ENCODE assay signal across 1 cellular context in genomic region chr15:73745073-73745472, GRCh38.
TF ChIP-seq lines count a peak whose summit lies in the region.

No MANE protein-coding gene starts in this region.

TF ChIP-seq in GM23338, 12 proteins besides CTCF, POLR2A, EP300 and RAD21 (continued from another document):
- TF ChIP-seq, protein P1, sequence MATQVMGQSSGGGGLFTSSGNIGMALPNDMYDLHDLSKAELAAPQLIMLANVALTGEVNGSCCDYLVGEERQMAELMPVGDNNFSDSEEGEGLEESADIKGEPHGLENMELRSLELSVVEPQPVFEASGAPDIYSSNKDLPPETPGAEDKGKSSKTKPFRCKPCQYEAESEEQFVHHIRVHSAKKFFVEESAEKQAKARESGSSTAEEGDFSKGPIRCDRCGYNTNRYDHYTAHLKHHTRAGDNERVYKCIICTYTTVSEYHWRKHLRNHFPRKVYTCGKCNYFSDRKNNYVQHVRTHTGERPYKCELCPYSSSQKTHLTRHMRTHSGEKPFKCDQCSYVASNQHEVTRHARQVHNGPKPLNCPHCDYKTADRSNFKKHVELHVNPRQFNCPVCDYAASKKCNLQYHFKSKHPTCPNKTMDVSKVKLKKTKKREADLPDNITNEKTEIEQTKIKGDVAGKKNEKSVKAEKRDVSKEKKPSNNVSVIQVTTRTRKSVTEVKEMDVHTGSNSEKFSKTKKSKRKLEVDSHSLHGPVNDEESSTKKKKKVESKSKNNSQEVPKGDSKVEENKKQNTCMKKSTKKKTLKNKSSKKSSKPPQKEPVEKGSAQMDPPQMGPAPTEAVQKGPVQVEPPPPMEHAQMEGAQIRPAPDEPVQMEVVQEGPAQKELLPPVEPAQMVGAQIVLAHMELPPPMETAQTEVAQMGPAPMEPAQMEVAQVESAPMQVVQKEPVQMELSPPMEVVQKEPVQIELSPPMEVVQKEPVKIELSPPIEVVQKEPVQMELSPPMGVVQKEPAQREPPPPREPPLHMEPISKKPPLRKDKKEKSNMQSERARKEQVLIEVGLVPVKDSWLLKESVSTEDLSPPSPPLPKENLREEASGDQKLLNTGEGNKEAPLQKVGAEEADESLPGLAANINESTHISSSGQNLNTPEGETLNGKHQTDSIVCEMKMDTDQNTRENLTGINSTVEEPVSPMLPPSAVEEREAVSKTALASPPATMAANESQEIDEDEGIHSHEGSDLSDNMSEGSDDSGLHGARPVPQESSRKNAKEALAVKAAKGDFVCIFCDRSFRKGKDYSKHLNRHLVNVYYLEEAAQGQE (IDR thresholded peaks at IDR 0.05; ENCODE audit: unreplicated experiment), result no peak
TF ChIP-seq in GM23338: peak in this region for 0.
